In the genomic region with DNA sequence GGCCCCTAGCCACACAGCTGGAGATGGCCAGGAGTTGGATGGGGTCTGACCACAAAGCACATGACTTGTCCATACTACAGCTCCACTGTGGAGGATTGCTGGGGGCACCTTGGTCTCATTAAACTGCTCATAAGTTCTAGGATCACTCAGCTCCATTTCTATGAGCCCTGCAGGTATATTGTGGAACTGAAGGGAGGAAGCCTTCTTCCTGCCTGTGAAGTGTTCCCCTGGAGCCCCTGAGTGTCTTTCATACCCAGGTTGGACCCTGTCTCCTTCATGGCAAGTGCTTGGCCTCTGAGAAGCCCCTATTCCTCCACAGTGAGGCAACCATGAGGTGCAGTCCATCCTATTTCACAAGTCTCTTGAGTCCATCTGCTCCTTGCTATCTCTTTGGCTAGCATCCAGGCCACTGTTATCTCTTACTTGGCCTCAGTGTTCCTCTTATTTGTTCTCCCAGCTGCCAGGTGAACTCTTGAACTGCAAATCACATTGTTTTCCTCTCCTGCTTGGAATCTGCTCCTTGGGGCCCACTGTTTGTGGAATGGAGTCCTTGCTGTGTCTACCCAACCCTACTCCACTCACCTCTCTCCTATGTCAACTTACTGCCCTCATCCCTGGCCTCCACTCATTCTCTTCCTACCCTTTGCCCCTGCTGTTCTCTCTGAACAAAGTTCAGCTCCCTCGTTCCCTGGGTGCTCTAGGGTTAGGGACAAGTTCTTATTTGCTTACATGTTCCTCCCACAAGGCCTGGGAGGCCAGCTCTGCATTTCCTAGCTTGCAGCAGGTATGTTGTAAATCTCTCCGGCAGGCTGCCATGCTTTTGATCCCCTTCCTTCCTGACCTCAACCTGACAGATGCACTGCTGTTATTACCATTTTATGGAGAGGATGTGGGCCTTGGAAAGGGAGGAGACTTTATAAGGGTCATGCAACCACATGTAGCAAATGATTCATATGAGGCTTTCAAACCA, we compare ENCODE assay signal across 1 cellular context.
A peak's percentile ranks its signal among the peaks of the same experiment; 100 is the strongest.
TF ChIP-seq lines count a peak whose summit lies in the region.

No MANE protein-coding gene starts in this region.

TF ChIP-seq in HepG2, 621 proteins besides CTCF, POLR2A, EP300 and RAD21 (continued from another document and continues in another):
- TF ChIP-seq, protein P1, sequence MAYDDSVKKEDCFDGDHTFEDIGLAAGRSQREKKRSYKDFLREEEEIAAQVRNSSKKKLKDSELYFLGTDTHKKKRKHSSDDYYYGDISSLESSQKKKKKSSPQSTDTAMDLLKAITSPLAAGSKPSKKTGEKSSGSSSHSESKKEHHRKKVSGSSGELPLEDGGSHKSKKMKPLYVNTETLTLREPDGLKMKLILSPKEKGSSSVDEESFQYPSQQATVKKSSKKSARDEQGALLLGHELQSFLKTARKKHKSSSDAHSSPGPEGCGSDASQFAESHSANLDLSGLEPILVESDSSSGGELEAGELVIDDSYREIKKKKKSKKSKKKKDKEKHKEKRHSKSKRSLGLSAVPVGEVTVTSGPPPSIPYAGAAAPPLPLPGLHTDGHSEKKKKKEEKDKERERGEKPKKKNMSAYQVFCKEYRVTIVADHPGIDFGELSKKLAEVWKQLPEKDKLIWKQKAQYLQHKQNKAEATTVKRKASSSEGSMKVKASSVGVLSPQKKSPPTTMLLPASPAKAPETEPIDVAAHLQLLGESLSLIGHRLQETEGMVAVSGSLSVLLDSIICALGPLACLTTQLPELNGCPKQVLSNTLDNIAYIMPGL (CRISPR knock-in tag; IDR thresholded peaks at IDR 0.05; ENCODE audit: borderline replicate concordance in 1 of 2, low read depth in 1 of 2), result peak in 1 of 2 experiments; percentile 37; a peak in 3 of 4 replicates
- TF ChIP-seq ADNP (CRISPR knock-in tag; IDR thresholded peaks at IDR 0.05), result no peak
- 0 out of 2 replicates have a peak, but pooled peaks have one; percentile 21 for TF ChIP-seq BRCA1 (CRISPR knock-in tag; IDR thresholded peaks at IDR 0.05)
- TF ChIP-seq CHCHD3 (CRISPR knock-in tag; IDR thresholded peaks at IDR 0.05), result 0 out of 2 replicates have a peak, but pooled peaks have one; percentile 72
- TF ChIP-seq KDM2A (CRISPR knock-in tag; IDR thresholded peaks at IDR 0.05; ENCODE audit: borderline replicate concordance, low read depth), result 0 out of 2 replicates have a peak, but pooled peaks have one; percentile 26
- peak; percentile 53; the same call in 1 of the 2 replicates for TF ChIP-seq FOSL2 (CRISPR knock-in tag; IDR thresholded peaks at IDR 0.05)
- 0 out of 2 replicates have a peak, but pooled peaks have one; percentile 27 for TF ChIP-seq NFKBIZ (CRISPR knock-in tag; IDR thresholded peaks at IDR 0.05)
- TF ChIP-seq SRSF4 (IDR thresholded peaks at IDR 0.05; ENCODE audit: low read depth, low read length, poor library complexity, severe bottlenecking), result no peak
- TF ChIP-seq ZNF30 (CRISPR knock-in tag; IDR thresholded peaks at IDR 0.05), result no peak
- no peak for TF ChIP-seq ZNF232 (CRISPR knock-in tag; IDR thresholded peaks at IDR 0.05; ENCODE audit: borderline replicate concordance)
- TF ChIP-seq, protein P2, sequence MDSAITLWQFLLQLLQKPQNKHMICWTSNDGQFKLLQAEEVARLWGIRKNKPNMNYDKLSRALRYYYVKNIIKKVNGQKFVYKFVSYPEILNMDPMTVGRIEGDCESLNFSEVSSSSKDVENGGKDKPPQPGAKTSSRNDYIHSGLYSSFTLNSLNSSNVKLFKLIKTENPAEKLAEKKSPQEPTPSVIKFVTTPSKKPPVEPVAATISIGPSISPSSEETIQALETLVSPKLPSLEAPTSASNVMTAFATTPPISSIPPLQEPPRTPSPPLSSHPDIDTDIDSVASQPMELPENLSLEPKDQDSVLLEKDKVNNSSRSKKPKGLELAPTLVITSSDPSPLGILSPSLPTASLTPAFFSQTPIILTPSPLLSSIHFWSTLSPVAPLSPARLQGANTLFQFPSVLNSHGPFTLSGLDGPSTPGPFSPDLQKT (CRISPR knock-in tag; IDR thresholded peaks at IDR 0.05; ENCODE audit: borderline replicate concordance), result no peak
- TF ChIP-seq ARNTL (CRISPR knock-in tag; IDR thresholded peaks at IDR 0.05), result peak; percentile 60
- TF ChIP-seq, protein P3, sequence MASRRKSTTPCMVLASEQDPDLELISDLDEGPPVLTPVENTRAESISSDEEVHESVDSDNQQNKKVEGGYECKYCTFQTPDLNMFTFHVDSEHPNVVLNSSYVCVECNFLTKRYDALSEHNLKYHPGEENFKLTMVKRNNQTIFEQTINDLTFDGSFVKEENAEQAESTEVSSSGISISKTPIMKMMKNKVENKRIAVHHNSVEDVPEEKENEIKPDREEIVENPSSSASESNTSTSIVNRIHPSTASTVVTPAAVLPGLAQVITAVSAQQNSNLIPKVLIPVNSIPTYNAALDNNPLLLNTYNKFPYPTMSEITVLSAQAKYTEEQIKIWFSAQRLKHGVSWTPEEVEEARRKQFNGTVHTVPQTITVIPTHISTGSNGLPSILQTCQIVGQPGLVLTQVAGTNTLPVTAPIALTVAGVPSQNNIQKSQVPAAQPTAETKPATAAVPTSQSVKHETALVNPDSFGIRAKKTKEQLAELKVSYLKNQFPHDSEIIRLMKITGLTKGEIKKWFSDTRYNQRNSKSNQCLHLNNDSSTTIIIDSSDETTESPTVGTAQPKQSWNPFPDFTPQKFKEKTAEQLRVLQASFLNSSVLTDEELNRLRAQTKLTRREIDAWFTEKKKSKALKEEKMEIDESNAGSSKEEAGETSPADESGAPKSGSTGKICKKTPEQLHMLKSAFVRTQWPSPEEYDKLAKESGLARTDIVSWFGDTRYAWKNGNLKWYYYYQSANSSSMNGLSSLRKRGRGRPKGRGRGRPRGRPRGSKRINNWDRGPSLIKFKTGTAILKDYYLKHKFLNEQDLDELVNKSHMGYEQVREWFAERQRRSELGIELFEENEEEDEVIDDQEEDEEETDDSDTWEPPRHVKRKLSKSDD (CRISPR knock-in tag; IDR thresholded peaks at IDR 0.05; ENCODE audit: low read depth), result 0 out of 2 replicates have a peak, but pooled peaks have one; percentile 16
- peak; percentile 95 for TF ChIP-seq RXRB (CRISPR knock-in tag; IDR thresholded peaks at IDR 0.05; ENCODE audit: borderline replicate concordance)
- TF ChIP-seq GPN1 (CRISPR knock-in tag; IDR thresholded peaks at IDR 0.05; ENCODE audit: borderline replicate concordance), result no peak
- TF ChIP-seq ZNF34 (CRISPR knock-in tag; IDR thresholded peaks at IDR 0.05; ENCODE audit: borderline replicate concordance), result no peak
- TF ChIP-seq BCL6 (CRISPR knock-in tag; IDR thresholded peaks at IDR 0.05), result peak; percentile 66
- no peak for TF ChIP-seq PCBP1 (IDR thresholded peaks at IDR 0.05; ENCODE audit: borderline replicate concordance, low read depth, low read length)
- TF ChIP-seq CHD2 (IDR thresholded peaks at IDR 0.05; ENCODE audit: low read depth, low read length), result no peak
- TF ChIP-seq IKZF4 (CRISPR knock-in tag; IDR thresholded peaks at IDR 0.05; ENCODE audit: borderline replicate concordance, low read depth, not compliant biosample characterization), result no peak
- TF ChIP-seq KMT2B (CRISPR knock-in tag; IDR thresholded peaks at IDR 0.05), result 0 out of 2 replicates have a peak, but pooled peaks have one; percentile 18
- TF ChIP-seq, protein P4, sequence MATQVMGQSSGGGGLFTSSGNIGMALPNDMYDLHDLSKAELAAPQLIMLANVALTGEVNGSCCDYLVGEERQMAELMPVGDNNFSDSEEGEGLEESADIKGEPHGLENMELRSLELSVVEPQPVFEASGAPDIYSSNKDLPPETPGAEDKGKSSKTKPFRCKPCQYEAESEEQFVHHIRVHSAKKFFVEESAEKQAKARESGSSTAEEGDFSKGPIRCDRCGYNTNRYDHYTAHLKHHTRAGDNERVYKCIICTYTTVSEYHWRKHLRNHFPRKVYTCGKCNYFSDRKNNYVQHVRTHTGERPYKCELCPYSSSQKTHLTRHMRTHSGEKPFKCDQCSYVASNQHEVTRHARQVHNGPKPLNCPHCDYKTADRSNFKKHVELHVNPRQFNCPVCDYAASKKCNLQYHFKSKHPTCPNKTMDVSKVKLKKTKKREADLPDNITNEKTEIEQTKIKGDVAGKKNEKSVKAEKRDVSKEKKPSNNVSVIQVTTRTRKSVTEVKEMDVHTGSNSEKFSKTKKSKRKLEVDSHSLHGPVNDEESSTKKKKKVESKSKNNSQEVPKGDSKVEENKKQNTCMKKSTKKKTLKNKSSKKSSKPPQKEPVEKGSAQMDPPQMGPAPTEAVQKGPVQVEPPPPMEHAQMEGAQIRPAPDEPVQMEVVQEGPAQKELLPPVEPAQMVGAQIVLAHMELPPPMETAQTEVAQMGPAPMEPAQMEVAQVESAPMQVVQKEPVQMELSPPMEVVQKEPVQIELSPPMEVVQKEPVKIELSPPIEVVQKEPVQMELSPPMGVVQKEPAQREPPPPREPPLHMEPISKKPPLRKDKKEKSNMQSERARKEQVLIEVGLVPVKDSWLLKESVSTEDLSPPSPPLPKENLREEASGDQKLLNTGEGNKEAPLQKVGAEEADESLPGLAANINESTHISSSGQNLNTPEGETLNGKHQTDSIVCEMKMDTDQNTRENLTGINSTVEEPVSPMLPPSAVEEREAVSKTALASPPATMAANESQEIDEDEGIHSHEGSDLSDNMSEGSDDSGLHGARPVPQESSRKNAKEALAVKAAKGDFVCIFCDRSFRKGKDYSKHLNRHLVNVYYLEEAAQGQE (IDR thresholded peaks at IDR 0.05; ENCODE audit: borderline replicate concordance in 1 of 2, low read depth in 1 of 2, low read length in 2 of 2), result no peak; a peak in 1 of 4 replicates
- no peak for TF ChIP-seq FOXK2 (IDR thresholded peaks at IDR 0.05)
- peak; percentile 34; the same call in 1 of the 2 replicates for TF ChIP-seq ERF (CRISPR knock-in tag; IDR thresholded peaks at IDR 0.05)
- TF ChIP-seq ZNF251 (CRISPR knock-in tag; IDR thresholded peaks at IDR 0.05), result no peak
- TF ChIP-seq, protein P5, sequence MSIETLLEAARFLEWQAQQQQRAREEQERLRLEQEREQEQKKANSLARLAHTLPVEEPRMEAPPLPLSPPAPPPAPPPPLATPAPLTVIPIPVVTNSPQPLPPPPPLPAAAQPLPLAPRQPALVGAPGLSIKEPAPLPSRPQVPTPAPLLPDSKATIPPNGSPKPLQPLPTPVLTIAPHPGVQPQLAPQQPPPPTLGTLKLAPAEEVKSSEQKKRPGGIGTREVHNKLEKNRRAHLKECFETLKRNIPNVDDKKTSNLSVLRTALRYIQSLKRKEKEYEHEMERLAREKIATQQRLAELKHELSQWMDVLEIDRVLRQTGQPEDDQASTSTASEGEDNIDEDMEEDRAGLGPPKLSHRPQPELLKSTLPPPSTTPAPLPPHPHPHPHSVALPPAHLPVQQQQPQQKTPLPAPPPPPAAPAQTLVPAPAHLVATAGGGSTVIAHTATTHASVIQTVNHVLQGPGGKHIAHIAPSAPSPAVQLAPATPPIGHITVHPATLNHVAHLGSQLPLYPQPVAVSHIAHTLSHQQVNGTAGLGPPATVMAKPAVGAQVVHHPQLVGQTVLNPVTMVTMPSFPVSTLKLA (IDR thresholded peaks at IDR 0.05), result peak; percentile 28; the same call in 1 of the 2 replicates
- TF ChIP-seq, protein P6, sequence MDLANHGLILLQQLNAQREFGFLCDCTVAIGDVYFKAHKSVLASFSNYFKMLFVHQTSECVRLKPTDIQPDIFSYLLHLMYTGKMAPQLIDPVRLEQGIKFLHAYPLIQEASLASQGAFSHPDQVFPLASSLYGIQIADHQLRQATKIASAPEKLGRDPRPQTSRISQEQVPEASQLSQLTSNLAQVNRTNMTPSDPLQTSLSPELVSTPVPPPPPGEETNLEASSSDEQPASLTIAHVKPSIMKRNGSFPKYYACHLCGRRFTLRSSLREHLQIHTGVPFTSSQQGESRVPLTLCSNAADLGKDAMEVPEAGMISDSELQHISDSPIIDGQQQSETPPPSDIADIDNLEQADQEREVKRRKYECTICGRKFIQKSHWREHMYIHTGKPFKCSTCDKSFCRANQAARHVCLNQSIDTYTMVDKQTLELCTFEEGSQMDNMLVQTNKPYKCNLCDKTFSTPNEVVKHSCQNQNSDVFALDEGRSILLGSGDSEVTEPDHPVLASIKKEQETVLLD (CRISPR knock-in tag; IDR thresholded peaks at IDR 0.05; ENCODE audit: low read depth), result no peak
- TF ChIP-seq MAFG (CRISPR knock-in tag; IDR thresholded peaks at IDR 0.05), result no peak
- TF ChIP-seq, protein P7, sequence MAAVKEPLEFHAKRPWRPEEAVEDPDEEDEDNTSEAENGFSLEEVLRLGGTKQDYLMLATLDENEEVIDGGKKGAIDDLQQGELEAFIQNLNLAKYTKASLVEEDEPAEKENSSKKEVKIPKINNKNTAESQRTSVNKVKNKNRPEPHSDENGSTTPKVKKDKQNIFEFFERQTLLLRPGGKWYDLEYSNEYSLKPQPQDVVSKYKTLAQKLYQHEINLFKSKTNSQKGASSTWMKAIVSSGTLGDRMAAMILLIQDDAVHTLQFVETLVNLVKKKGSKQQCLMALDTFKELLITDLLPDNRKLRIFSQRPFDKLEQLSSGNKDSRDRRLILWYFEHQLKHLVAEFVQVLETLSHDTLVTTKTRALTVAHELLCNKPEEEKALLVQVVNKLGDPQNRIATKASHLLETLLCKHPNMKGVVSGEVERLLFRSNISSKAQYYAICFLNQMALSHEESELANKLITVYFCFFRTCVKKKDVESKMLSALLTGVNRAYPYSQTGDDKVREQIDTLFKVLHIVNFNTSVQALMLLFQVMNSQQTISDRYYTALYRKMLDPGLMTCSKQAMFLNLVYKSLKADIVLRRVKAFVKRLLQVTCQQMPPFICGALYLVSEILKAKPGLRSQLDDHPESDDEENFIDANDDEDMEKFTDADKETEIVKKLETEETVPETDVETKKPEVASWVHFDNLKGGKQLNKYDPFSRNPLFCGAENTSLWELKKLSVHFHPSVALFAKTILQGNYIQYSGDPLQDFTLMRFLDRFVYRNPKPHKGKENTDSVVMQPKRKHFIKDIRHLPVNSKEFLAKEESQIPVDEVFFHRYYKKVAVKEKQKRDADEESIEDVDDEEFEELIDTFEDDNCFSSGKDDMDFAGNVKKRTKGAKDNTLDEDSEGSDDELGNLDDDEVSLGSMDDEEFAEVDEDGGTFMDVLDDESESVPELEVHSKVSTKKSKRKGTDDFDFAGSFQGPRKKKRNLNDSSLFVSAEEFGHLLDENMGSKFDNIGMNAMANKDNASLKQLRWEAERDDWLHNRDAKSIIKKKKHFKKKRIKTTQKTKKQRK (IDR thresholded peaks at IDR 0.05; ENCODE audit: low read length), result no peak
